Comparison of ENCODE assay signal across 14 cellular contexts in the genomic region with DNA sequence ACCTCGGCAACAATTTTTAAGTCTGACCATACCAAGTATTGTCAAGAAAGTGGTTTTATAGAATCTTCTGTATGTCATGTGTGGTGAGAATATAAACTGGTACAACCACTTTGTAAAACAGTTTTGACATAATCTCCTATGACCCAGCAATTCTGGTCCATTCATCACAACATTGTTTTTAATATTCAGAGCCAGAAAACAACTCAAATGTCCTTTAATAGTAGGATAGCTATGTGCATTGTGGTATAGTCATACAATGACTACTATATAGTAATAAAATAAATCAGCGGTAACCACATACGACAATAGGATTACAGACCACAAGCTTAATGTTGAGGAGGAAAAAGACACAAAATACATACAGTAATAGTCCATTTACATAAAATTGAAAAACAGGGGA.
DNase-seq lines count a peak whose midpoint lies in the region; ATAC-seq and TF ChIP-seq lines count a peak whose summit lies in the region.
"Had no signal": no experiment of that assay in that cellular context is flagged by ENCODE, and none has a peak within 500 bp of the region (broad histone marks: within the 10 kb centered on the region; RNA-seq: fewer than 3 reads in every experiment).

No MANE protein-coding gene starts in this region.

- TF ChIP-seq POLR2A in IMR-90 (IDR thresholded peaks at IDR 0.05; ENCODE audit: low read depth, low read length) (no peak), vagina (IDR thresholded peaks at IDR 0.05) (no peak)

- H2AFZ ChIP-seq in IMR-90 (replicated peaks; ENCODE audit: low read length, poor library complexity), result no peak overlapping the region

- H3K9me3 Mint-ChIP-seq in chondrocyte (ENCODE audit: low read depth) (peaks cover 3% of the 10 kb centered on the region), osteocyte (ENCODE audit: unreplicated experiment) (no peaks in the 10 kb centered on the region)

- peaks cover 3% of the 10 kb centered on the region; the same call in 1 of the 2 replicates for H3K9me1 ChIP-seq in IMR-90 (ENCODE audit: insufficient read depth, low read length)

- no peak for ATAC-seq in IMR-90 (ENCODE audit: low read depth)
- ATAC-seq in RWPE2 (ENCODE audit: low read depth), result no peak
- ATAC-seq in GM19328 (IDR thresholded peaks at IDR 0.05; ENCODE audit: unreplicated experiment), result no peak
- ATAC-seq: GM23338 had no signal

- H3K36me3 ChIP-seq in IMR-90 (ENCODE audit: control insufficient read depth, insufficient read depth, low read length) (no peaks in the 10 kb centered on the region), RWPE2 (ENCODE audit: low read depth) (no peaks in the 10 kb centered on the region), vagina (no peaks in the 10 kb centered on the region), right atrium auricular region (no peaks in the 10 kb centered on the region)
- H3K36me3 ChIP-seq: BE2C had no signal

- H4K8ac ChIP-seq in IMR-90 (ENCODE audit: low read depth in 2 of 2, low read length in 2 of 2), result no peak overlapping the region

- H2BK15ac ChIP-seq in IMR-90 (ENCODE audit: low read depth, low read length), result no peak overlapping the region

- no TSS peak for BruUV-seq in IMR-90 (replicated peaks; lab: Mats Ljungman, UMichigan)

- no peak overlapping the region for H3K4me3 Mint-ChIP-seq in chondrocyte (ENCODE audit: unreplicated experiment)
- no peak overlapping the region for H3K4me3 Mint-ChIP-seq in osteocyte (ENCODE audit: unreplicated experiment)
- H3K4me3 Mint-ChIP-seq: CD4-positive, alpha-beta memory T cell; GM23338 had no signal

- H3K4me1 Mint-ChIP-seq in chondrocyte (ENCODE audit: low read depth) (peaks cover 68% of the 10 kb centered on the region), osteocyte (ENCODE audit: unreplicated experiment) (peaks cover 55% of the 10 kb centered on the region)
- H3K4me1 Mint-ChIP-seq: CD4-positive, alpha-beta memory T cell had no signal

- no peak overlapping the region for H3K4me2 ChIP-seq in IMR-90 (ENCODE audit: low read depth, low read length)
- H3K4me2 ChIP-seq: GM23338 had no signal

- no peak overlapping the region for H4K91ac ChIP-seq in IMR-90 (ENCODE audit: insufficient read depth, low read depth, low read length)

- no peak overlapping the region for H3K9ac ChIP-seq in IMR-90 (ENCODE audit: low read depth, low read length)

- TF ChIP-seq RAD21 in IMR-90 (IDR thresholded peaks at IDR 0.05; ENCODE audit: low read length), result no peak

- H3K27ac ChIP-seq in IMR-90 (ENCODE audit: insufficient read depth, low read length), result no peak overlapping the region
- H3K27ac ChIP-seq in RWPE2 (ENCODE audit: poor library complexity, severe bottlenecking), result peak overlapping the region; percentile 34
- H3K27ac ChIP-seq in vagina, result no peak overlapping the region
- H3K27ac ChIP-seq in right atrium auricular region, result no peak overlapping the region
- H3K27ac ChIP-seq: C4-2B had no signal

- no peak overlapping the region for H2AK9ac ChIP-seq in IMR-90 (replicated peaks; ENCODE audit: low read depth, low read length, poor library complexity)

- no peak overlapping the region for H2BK5ac ChIP-seq in IMR-90 (ENCODE audit: low read depth, low read length, poor library complexity, severe bottlenecking)

- H3K23ac ChIP-seq in IMR-90 (ENCODE audit: low read depth, low read length), result no peak overlapping the region

- dilution Hi-C loops in IMR-90 (cut with HindIII; ENCODE audit: low sequenced_read_pairs, unreplicated experiment), result no loop called here

- no peak overlapping the region for H3K4me3 ChIP-seq in IMR-90 (ENCODE audit: insufficient read depth, low read depth, low read length)
- no peak overlapping the region for H3K4me3 ChIP-seq in RWPE2 (ENCODE audit: severe bottlenecking)
- H3K4me3 ChIP-seq in vagina, result no peak overlapping the region
- no peak overlapping the region for H3K4me3 ChIP-seq in right atrium auricular region
- H3K4me3 ChIP-seq: GM23338 had no signal

- H3K27ac Mint-ChIP-seq in chondrocyte (ENCODE audit: unreplicated experiment), result peak overlapping the region; percentile 96
- H3K27ac Mint-ChIP-seq in osteocyte (ENCODE audit: unreplicated experiment), result peak overlapping the region; percentile 69
- H3K27ac Mint-ChIP-seq: CD4-positive, alpha-beta memory T cell; GM23338 had no signal

- H3K27me3 ChIP-seq in IMR-90 (ENCODE audit: control insufficient read depth, insufficient read depth, low read length), result no peaks in the 10 kb centered on the region
- H3K27me3 ChIP-seq in RWPE2 (ENCODE audit: insufficient read depth, poor library complexity, severe bottlenecking), result no peaks in the 10 kb centered on the region
- no peaks in the 10 kb centered on the region for H3K27me3 ChIP-seq in vagina
- no peaks in the 10 kb centered on the region for H3K27me3 ChIP-seq in right atrium auricular region
- H3K27me3 ChIP-seq: BE2C had no signal

- intact Hi-C loops in IMR-90 (cut with micrococcal nuclease), result no loop called here
- intact Hi-C loops in vagina (cut with DNase I), result no loop called here

- in situ Hi-C loops in IMR-90 (cut with MboI; ENCODE audit: low sequenced_read_pairs), result no loop called here

- H4K5ac ChIP-seq in IMR-90 (ENCODE audit: low read depth, low read length), result no peak overlapping the region

- no peaks in the 10 kb centered on the region for H3K9me3 ChIP-seq in IMR-90 (ENCODE audit: control insufficient read depth, insufficient read depth, low read length)
- no peaks in the 10 kb centered on the region for H3K9me3 ChIP-seq in RWPE2 (ENCODE audit: severe bottlenecking)
- no peaks in the 10 kb centered on the region for H3K9me3 ChIP-seq in vagina
- peaks cover 0 to 6% of the 10 kb centered on the region in 2 donors for H3K9me3 ChIP-seq in right atrium auricular region
- H3K9me3 ChIP-seq: BE2C had no signal

- H3K79me1 ChIP-seq in IMR-90 (ENCODE audit: low read depth in 1 of 2, low read length in 2 of 2), result no peaks in the 10 kb centered on the region

- POLR2A ChIA-PET in IMR-90 (lab: Charles Lee; ENCODE audit: unreplicated experiment), result no interaction called here

- no peak overlapping the region for H3K18ac ChIP-seq in IMR-90 (ENCODE audit: low read depth, low read length)

- H2BK120ac ChIP-seq in IMR-90 (ENCODE audit: low read depth, low read length), result no peak overlapping the region

- DNase-seq in IMR-90 (no peak), RWPE2 (ENCODE audit: low spot score) (no peak), chondrocyte (ENCODE audit: low spot score) (no peak), osteocyte (ENCODE audit: extremely low spot score, unreplicated experiment) (no peak), vagina (ENCODE audit: extremely low spot score in 2 of 2) (no peak), right atrium auricular region (ENCODE audit: low spot score) (no peak)
- DNase-seq: BE2C; CD4-positive, alpha-beta memory T cell; DMS153; DMS79 treated with DMSO at 0.1 percent for 48 hours; H7 had no signal

- CTCF ChIA-PET in IMR-90 (lab: Yijun Ruan, JAX), result no interaction called here

- H3K4me1 ChIP-seq in IMR-90 (ENCODE audit: control insufficient read depth, insufficient read depth, low read length) (peaks cover 11% of the 10 kb centered on the region), RWPE2 (ENCODE audit: insufficient read depth, poor library complexity, severe bottlenecking) (peaks cover 18% of the 10 kb centered on the region), vagina (peaks cover 4% of the 10 kb centered on the region), right atrium auricular region (no peaks in the 10 kb centered on the region)
- H3K4me1 ChIP-seq: BE2C had no signal

- no peak for TF ChIP-seq CTCF in IMR-90 (conservative IDR thresholded peaks at IDR 0.05; ENCODE audit: low read depth, low read length)
- no peak for TF ChIP-seq CTCF in RWPE2 (IDR thresholded peaks at IDR 0.05; ENCODE audit: poor library complexity, severe bottlenecking)
- TF ChIP-seq CTCF in chondrocyte (IDR thresholded peaks at IDR 0.05), result no peak
- no peak for TF ChIP-seq CTCF in osteocyte (IDR thresholded peaks at IDR 0.05)
- no peak for TF ChIP-seq CTCF in vagina (IDR thresholded peaks at IDR 0.05)
- TF ChIP-seq CTCF in right atrium auricular region (IDR thresholded peaks at IDR 0.05), result no peak

- no peaks in the 10 kb centered on the region for H4K20me1 ChIP-seq in IMR-90 (ENCODE audit: insufficient read depth, low read length)

- H3K4ac ChIP-seq in IMR-90 (ENCODE audit: low read depth, low read length), result no peak overlapping the region

- H2BK20ac ChIP-seq in IMR-90 (ENCODE audit: low read depth, low read length), result no peak overlapping the region; the same call in 1 of the 2 replicates

- WGBS in IMR-90 (ENCODE audit: extremely low coverage in 2 of 2, insufficient read length in 1 of 2), 2 experiments, result no CpG with 5 or more reads among the region's 3 CpGs

- H3K27me3 Mint-ChIP-seq in chondrocyte (ENCODE audit: low read depth) (no peaks in the 10 kb centered on the region), osteocyte (ENCODE audit: unreplicated experiment) (no peaks in the 10 kb centered on the region)

- no peak overlapping the region for H3K56ac ChIP-seq in IMR-90 (ENCODE audit: extremely low read depth, insufficient read depth, low read length)

- H3K14ac ChIP-seq in IMR-90 (replicated peaks; ENCODE audit: low read depth, low read length), result peak overlapping the region; percentile 63; the same call in 1 of the 2 replicates

- no peaks in the 10 kb centered on the region for H3K36me3 Mint-ChIP-seq in chondrocyte (ENCODE audit: low read depth)
- peaks cover 4% of the 10 kb centered on the region for H3K36me3 Mint-ChIP-seq in osteocyte (ENCODE audit: unreplicated experiment)
- H3K36me3 Mint-ChIP-seq: CD4-positive, alpha-beta memory T cell had no signal

- H2AK5ac ChIP-seq in IMR-90 (ENCODE audit: low read depth, low read length), result no peak overlapping the region

TF ChIP-seq in IMR-90, 13 proteins besides CTCF, POLR2A, EP300 and RAD21 (continues in another document):
- TF ChIP-seq MAFK (IDR thresholded peaks at IDR 0.05; ENCODE audit: low read depth, low read length), result no peak
- no peak for TF ChIP-seq BHLHE40 (IDR thresholded peaks at IDR 0.05; ENCODE audit: low read depth, low read length)
- no peak for TF ChIP-seq FOS (IDR thresholded peaks at IDR 0.05; ENCODE audit: low read depth, low read length)
- TF ChIP-seq MXI1 (IDR thresholded peaks at IDR 0.05; ENCODE audit: borderline replicate concordance, low read depth, low read length), result no peak
- no peak for TF ChIP-seq ELK1 (IDR thresholded peaks at IDR 0.05; ENCODE audit: borderline replicate concordance, low read depth, low read length)
- TF ChIP-seq RFX5 (IDR thresholded peaks at IDR 0.05; ENCODE audit: low read depth, low read length), result no peak
